Comparison of ENCODE assay signal across 8 cellular contexts in genomic region chr4:1346781-1347409, GRCh38. TPM values are rescaled to one million over a fixed set of nuclear protein-coding genes. Genes with fewer than 3 reads are reported as not detected.
DNase-seq lines count a peak whose midpoint lies in the region; ATAC-seq and TF ChIP-seq lines count a peak whose summit lies in the region.

TSS of gene UVSSA (plus strand) at chr4:1347208. CDS start at chr4:1348092, 884 bp downstream.

- peak; percentile 88 for ATAC-seq in GM21717 (IDR thresholded peaks at IDR 0.05; ENCODE audit: unreplicated experiment)

- peak within 1 kb of the TSS; percentile 86 for H3K4me3 Mint-ChIP-seq in activated T-cell treated with anti-CD3 and anti-CD28 coated beads, Interleukin-2, amount 50 U/mL, for 24 hours

- H3K4me1 ChIP-seq in esophagus (ENCODE audit: control insufficient read depth in 2 of 2, insufficient read depth in 2 of 2, low read length in 1 of 2) = peaks cover 2 to 5% of the 10 kb centered on the region in 2 donors
- peaks cover 41% of the 10 kb centered on the region for H3K4me1 ChIP-seq in mucosa of stomach (ENCODE audit: control insufficient read depth, insufficient read depth, low read length)

- peaks cover 0 to 11% of the 10 kb centered on the region in 2 donors for H3K36me3 ChIP-seq in esophagus (ENCODE audit: control insufficient read depth in 2 of 2, insufficient read depth in 2 of 2, low read length in 1 of 2)
- peaks cover 4% of the 10 kb centered on the region for H3K36me3 ChIP-seq in mucosa of stomach (ENCODE audit: control insufficient read depth, insufficient read depth, low read length)

- peaks cover 56% of the 10 kb centered on the region for H3K4me1 Mint-ChIP-seq in activated T-cell treated with anti-CD3 and anti-CD28 coated beads, Interleukin-2, amount 50 U/mL, for 24 hours (ENCODE audit: low read depth)

- no peaks in the 10 kb centered on the region for H3K27me3 ChIP-seq in esophagus (ENCODE audit: control insufficient read depth in 1 of 2, insufficient read depth in 2 of 2, low read length in 2 of 2)
- no peaks in the 10 kb centered on the region for H3K27me3 ChIP-seq in mucosa of stomach (ENCODE audit: control insufficient read depth, insufficient read depth, low read length)

- H3K27ac Mint-ChIP-seq in activated T-cell treated with anti-CD3 and anti-CD28 coated beads, Interleukin-2, amount 50 U/mL, for 24 hours = peak within 1 kb of the TSS; percentile 95

- peak; percentile 82 for DNase-seq in DMS153 treated with DMSO at 0.1 percent for 48 hours (lab: John Stamatoyannopoulos, UW; ENCODE audit: unreplicated experiment)
- DNase-seq in KBM-7 = peak; percentile 99
- DNase-seq in activated T-cell treated with anti-CD3 and anti-CD28 coated beads, Interleukin-2, amount 50 U/mL, for 24 hours = peak; percentile 100
- DNase-seq in stimulated activated CD8-positive, alpha-beta memory T cell treated with anti-CD3 and anti-CD28 coated beads, Interleukin-7, amount 100 ng/mL, for 1 hour (ENCODE audit: low read depth in 2 of 2) = peak; percentile 99 to 100

- in situ Hi-C loops in KBM-7 (cut with MboI; ENCODE audit: low pct_unique_long_range_greater_than_20kb, low sequenced_read_pairs) = no loop called here

- H3K9me3 Mint-ChIP-seq in activated T-cell treated with anti-CD3 and anti-CD28 coated beads, Interleukin-2, amount 50 U/mL, for 24 hours = no peaks in the 10 kb centered on the region

- peak within 1 kb of the TSS; percentile 84 for H3K9ac ChIP-seq in mucosa of stomach (ENCODE audit: low read length)

- WGBS in esophagus, 2 donors = 1% methylated on average over 53 to 76 of the region's 76 CpGs

- H3K4me3 ChIP-seq in esophagus (ENCODE audit: low read depth in 1 of 2, low read length in 2 of 2) (peak within 1 kb of the TSS; percentile 83 to 90), mucosa of stomach (ENCODE audit: low read length) (peak within 1 kb of the TSS; percentile 63)

- H3K27me3 Mint-ChIP-seq in activated T-cell treated with anti-CD3 and anti-CD28 coated beads, Interleukin-2, amount 50 U/mL, for 24 hours = no peaks in the 10 kb centered on the region

- H3K9me3 ChIP-seq in esophagus (ENCODE audit: control insufficient read depth in 2 of 2, insufficient read depth in 1 of 2, low read depth in 1 of 2, low read length in 1 of 2) (no peaks in the 10 kb centered on the region), mucosa of stomach (ENCODE audit: control insufficient read depth, low read length) (no peaks in the 10 kb centered on the region)

- peaks cover 40% of the 10 kb centered on the region for H3K36me3 Mint-ChIP-seq in activated T-cell treated with anti-CD3 and anti-CD28 coated beads, Interleukin-2, amount 50 U/mL, for 24 hours (ENCODE audit: low read depth)

- peak within 1 kb of the TSS; percentile 97 to 100 for H3K27ac ChIP-seq in esophagus (ENCODE audit: low read depth in 2 of 2, low read length in 1 of 2)

TF ChIP-seq in PFSK-1, 5 proteins besides CTCF, POLR2A, EP300 and RAD21:
- TF ChIP-seq REST (IDR thresholded peaks at IDR 0.05; ENCODE audit: insufficient read depth in 1 of 2, low read depth in 2 of 2, low read length in 2 of 2) = 0 out of 4 replicates have a peak, but pooled peaks of 1 of the 2 experiments have one; percentile 45
- TF ChIP-seq POLR2AphosphoS5 (IDR thresholded peaks at IDR 0.05; ENCODE audit: low read depth, low read length) = peak; percentile 50; the same call in 1 of the 2 replicates
- TF ChIP-seq TAF1 (IDR thresholded peaks at IDR 0.05; ENCODE audit: borderline replicate concordance, insufficient read depth, low read length) = 0 out of 2 replicates have a peak, but pooled peaks have one; percentile 2
- TF ChIP-seq FOXP2 (optimal IDR thresholded peaks at IDR 0.05; ENCODE audit: borderline replicate concordance, extremely low read depth, extremely low read length, insufficient read depth) = no peak
- TF ChIP-seq SIN3A (IDR thresholded peaks at IDR 0.05; ENCODE audit: borderline replicate concordance, insufficient read depth, low read length) = no peak
TF ChIP-seq in PFSK-1: peak in this region for 3.

RNA-seq across cellular contexts. Expression of gene UVSSA, which starts in this region (rescaled TPM):
- 12.9 TPM for polyA plus RNA-seq in PFSK-1 (2012; ENCODE audit: insufficient read length, low read depth)
- polyA plus RNA-seq in esophagus = 10 to 100 TPM in 1 of 2 donors, 1 to 10 TPM in 1; 4.8 to 13.0 TPM

Comparison
In these comparisons a context has a peak if more than half of its experiments do, and no peak if none do; other contexts are left out.
1. Peak in every context shown above with its lines: DNase-seq, ATAC-seq, H3K4me3 ChIP-seq and H3K27ac ChIP-seq.